1 cellular context compared by ENCODE assay signal in genomic region chr3:5023777-5024346, GRCh38.
TF ChIP-seq lines count a peak whose summit lies in the region.

No MANE protein-coding gene starts in this region.

TF ChIP-seq in SK-N-SH, 30 proteins besides CTCF, POLR2A, EP300 and RAD21:
- TF ChIP-seq, protein P1, sequence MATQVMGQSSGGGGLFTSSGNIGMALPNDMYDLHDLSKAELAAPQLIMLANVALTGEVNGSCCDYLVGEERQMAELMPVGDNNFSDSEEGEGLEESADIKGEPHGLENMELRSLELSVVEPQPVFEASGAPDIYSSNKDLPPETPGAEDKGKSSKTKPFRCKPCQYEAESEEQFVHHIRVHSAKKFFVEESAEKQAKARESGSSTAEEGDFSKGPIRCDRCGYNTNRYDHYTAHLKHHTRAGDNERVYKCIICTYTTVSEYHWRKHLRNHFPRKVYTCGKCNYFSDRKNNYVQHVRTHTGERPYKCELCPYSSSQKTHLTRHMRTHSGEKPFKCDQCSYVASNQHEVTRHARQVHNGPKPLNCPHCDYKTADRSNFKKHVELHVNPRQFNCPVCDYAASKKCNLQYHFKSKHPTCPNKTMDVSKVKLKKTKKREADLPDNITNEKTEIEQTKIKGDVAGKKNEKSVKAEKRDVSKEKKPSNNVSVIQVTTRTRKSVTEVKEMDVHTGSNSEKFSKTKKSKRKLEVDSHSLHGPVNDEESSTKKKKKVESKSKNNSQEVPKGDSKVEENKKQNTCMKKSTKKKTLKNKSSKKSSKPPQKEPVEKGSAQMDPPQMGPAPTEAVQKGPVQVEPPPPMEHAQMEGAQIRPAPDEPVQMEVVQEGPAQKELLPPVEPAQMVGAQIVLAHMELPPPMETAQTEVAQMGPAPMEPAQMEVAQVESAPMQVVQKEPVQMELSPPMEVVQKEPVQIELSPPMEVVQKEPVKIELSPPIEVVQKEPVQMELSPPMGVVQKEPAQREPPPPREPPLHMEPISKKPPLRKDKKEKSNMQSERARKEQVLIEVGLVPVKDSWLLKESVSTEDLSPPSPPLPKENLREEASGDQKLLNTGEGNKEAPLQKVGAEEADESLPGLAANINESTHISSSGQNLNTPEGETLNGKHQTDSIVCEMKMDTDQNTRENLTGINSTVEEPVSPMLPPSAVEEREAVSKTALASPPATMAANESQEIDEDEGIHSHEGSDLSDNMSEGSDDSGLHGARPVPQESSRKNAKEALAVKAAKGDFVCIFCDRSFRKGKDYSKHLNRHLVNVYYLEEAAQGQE (IDR thresholded peaks at IDR 0.05; ENCODE audit: low read depth, low read length): no peak
